In genomic region chr6:10429638-10430427, GRCh38 we compare ENCODE assay signal across 8 cellular contexts.
A peak's percentile ranks its signal among the peaks of the same experiment; 100 is the strongest.
DNase-seq lines count a peak whose midpoint lies in the region; ATAC-seq lines count a peak whose summit lies in the region.

No MANE protein-coding gene starts in this region.

- peaks cover 52% of the 10 kb centered on the region for H3K27me3 Mint-ChIP-seq in activated naive CD8-positive, alpha-beta T cell treated with anti-CD3 and anti-CD28 coated beads, Interleukin-2, amount 50 U/mL, for 24 hours

- peaks cover 20% of the 10 kb centered on the region for H3K4me1 Mint-ChIP-seq in activated naive CD8-positive, alpha-beta T cell treated with anti-CD3 and anti-CD28 coated beads, Interleukin-2, amount 50 U/mL, for 24 hours

- peak; percentile 73 for ATAC-seq in GM18858 (IDR thresholded peaks at IDR 0.05; ENCODE audit: unreplicated experiment)
- peak; percentile 76 for ATAC-seq in HG03025 (IDR thresholded peaks at IDR 0.05; ENCODE audit: low FRiP score, unreplicated experiment)
- ATAC-seq in activated naive CD8-positive, alpha-beta T cell treated with anti-CD3 and anti-CD28 coated beads, Interleukin-2, amount 50 U/mL, for 24 hours = peak; percentile 61

- no peaks in the 10 kb centered on the region for H3K9me3 Mint-ChIP-seq in activated naive CD8-positive, alpha-beta T cell treated with anti-CD3 and anti-CD28 coated beads, Interleukin-2, amount 50 U/mL, for 24 hours

- H3K4me3 Mint-ChIP-seq in activated naive CD8-positive, alpha-beta T cell treated with anti-CD3 and anti-CD28 coated beads, Interleukin-2, amount 50 U/mL, for 24 hours = peak overlapping the region; percentile 16

- peaks cover 2% of the 10 kb centered on the region for H3K36me3 Mint-ChIP-seq in activated naive CD8-positive, alpha-beta T cell treated with anti-CD3 and anti-CD28 coated beads, Interleukin-2, amount 50 U/mL, for 24 hours (ENCODE audit: low read depth)

- peak; percentile 37 for DNase-seq in D341Med (ENCODE audit: low spot score)
- peak; percentile 60 for DNase-seq in NCI-H2107 treated with DMSO at 0.1 percent for 48 hours (lab: John Stamatoyannopoulos, UW; ENCODE audit: unreplicated experiment)
- no peak for DNase-seq in activated naive CD8-positive, alpha-beta T cell treated with anti-CD3 and anti-CD28 coated beads, Interleukin-2, amount 50 U/mL, for 24 hours
- DNase-seq in kidney tubule cell (ENCODE audit: low spot score) = peak; percentile 68
- DNase-seq in cerebellar nuclear complex (lab: John Stamatoyannopoulos, UW) = no peak
- no peak for DNase-seq in activated gamma-delta T cell (lab: John Stamatoyannopoulos, UW)

- H3K27ac Mint-ChIP-seq in activated naive CD8-positive, alpha-beta T cell treated with anti-CD3 and anti-CD28 coated beads, Interleukin-2, amount 50 U/mL, for 24 hours = no peak overlapping the region

Comparison
In these comparisons a context has a peak if more than half of its experiments do, and no peak if none do; other contexts are left out.
1. DNase-seq: peak in D341Med (single experiment), NCI-H2107 treated with DMSO at 0.1 percent for 48 hours (single experiment) and kidney tubule cell (single experiment); none in activated naive CD8-positive, alpha-beta T cell treated with anti-CD3 and anti-CD28 coated beads, Interleukin-2, amount 50 U/mL, for 24 hours (single experiment), cerebellar nuclear complex (0 of 2) and activated gamma-delta T cell (single experiment).
2. Peak in every context shown above with its lines, with median percentiles within 50 percentile points of each other: ATAC-seq.